ENCODE assay signal across 2 cellular contexts in the genomic region with DNA sequence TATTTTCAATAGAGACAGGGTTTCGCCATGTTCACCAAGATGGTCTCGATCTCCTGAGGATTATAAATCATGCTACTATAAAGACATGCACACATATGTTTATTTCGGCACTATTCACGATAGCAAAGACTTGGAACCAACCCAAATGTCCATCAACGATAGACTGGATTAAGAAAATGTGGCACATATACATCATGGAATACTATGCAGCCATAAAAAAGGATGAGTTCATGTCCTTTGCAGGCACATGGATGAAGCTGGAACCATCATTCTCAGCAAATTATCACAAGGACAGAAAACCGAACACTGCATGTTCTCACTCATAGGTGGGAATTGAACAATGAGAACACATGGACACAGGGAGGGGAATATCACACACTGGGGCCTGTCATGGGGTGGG.
DNase-seq lines count a peak whose midpoint lies in the region; ATAC-seq, FAIRE-seq and TF ChIP-seq lines count a peak whose summit lies in the region.
"Not testable (repeated sequence)": the region's sequence is repeated elsewhere in the genome, so short reads cannot be mapped to it uniquely, and the experiment has no call there.

No MANE protein-coding gene starts in this region.

- DNase-seq in K562 (ENCODE audit: extremely low read depth in 1 of 4, low spot score in 3 of 4): not testable (repeated sequence)

- not testable (repeated sequence) for H3K4me1 ChIP-seq in HEK293 (ENCODE audit: control insufficient read depth, insufficient read depth, low read length); K562 (replicated peaks in 1 of 2; ENCODE audit: control insufficient read depth in 2 of 2, insufficient read depth in 2 of 2, low read length in 2 of 2)

- not testable (repeated sequence) for TF ChIP-seq POLR2A in K562 (conservative IDR thresholded peaks at IDR 0.05)

- POLR2A ChIA-PET in HEK293 (lab: Yijun Ruan, JAX); K562 (lab: Yijun Ruan, JAX): not testable (repeated sequence)

- 87% methylated on average over 6 of the region's 6 CpGs for WGBS in K562 (ENCODE audit: insufficient coverage, low coverage, missing lambda C conversion rate)

- not testable (repeated sequence) for H3K9me1 ChIP-seq in K562 (ENCODE audit: control insufficient read depth, insufficient read depth, low read length)

- H4K20me1 ChIP-seq in K562 (replicated peaks; ENCODE audit: control insufficient read depth, insufficient read depth, low read length): not testable (repeated sequence)

- TF ChIP-seq EP300 in K562 (IDR thresholded peaks at IDR 0.05; ENCODE audit: low read length): not testable (repeated sequence)

- H2AFZ ChIP-seq in K562 (ENCODE audit: low read depth, low read length): not testable (repeated sequence)

- H3K36me3 ChIP-seq in HEK293 (ENCODE audit: control insufficient read depth in 2 of 2, insufficient read depth in 1 of 2, low read length in 2 of 2); K562 (ENCODE audit: control insufficient read depth, insufficient read depth, low read length): not testable (repeated sequence)

- in situ Hi-C loops in K562 (cut with MboI): not testable (repeated sequence)

- H3K4me3 ChIP-seq in HEK293 (ENCODE audit: low read depth, low read length); K562: not testable (repeated sequence)

- TF ChIP-seq CTCF in HEK293 (tag by site-specific recombination; IDR thresholded peaks at IDR 0.05); K562 (IDR thresholded peaks at IDR 0.05 in 2 of 3, conservative IDR thresholded peaks at IDR 0.05 in 1 of 3; ENCODE audit: insufficient read depth in 2 of 3, low read depth in 1 of 3, low read length in 3 of 3): not testable (repeated sequence)

- H3K9ac ChIP-seq in K562 (ENCODE audit: insufficient read depth in 1 of 2, low read depth in 2 of 2, low read length in 2 of 2): not testable (repeated sequence)

- not testable (repeated sequence) for FAIRE-seq in K562 (lab: Jason Lieb, UNC)

- intact Hi-C loops in K562 (cut with micrococcal nuclease): not testable (repeated sequence)

- not testable (repeated sequence) for H3K9me3 ChIP-seq in HEK293 (ENCODE audit: control insufficient read depth, insufficient read depth, low read depth, low read length); K562 (replicated peaks; ENCODE audit: control insufficient read depth, insufficient read depth, low read depth, low read length)

- H3K27me3 ChIP-seq in K562 (ENCODE audit: control insufficient read depth in 2 of 2, insufficient read depth in 2 of 2, low read length in 2 of 2): not testable (repeated sequence)

- TF ChIP-seq RAD21 in K562 (CRISPR knock-in tag; conservative IDR thresholded peaks at IDR 0.05 in 1 of 2, IDR thresholded peaks at IDR 0.05 in 1 of 2): not testable (repeated sequence)

- CTCF ChIA-PET in HEK293 (lab: Yijun Ruan, JAX): interaction anchor here (0.6 kb wide), 1 partner anchor 243 kb away, joined by 3 read pairs; no protein-coding TSS in a partner anchor
- CTCF ChIA-PET in K562 (lab: Yijun Ruan, JAX; ENCODE audit: low intra/inter-chr PET ratio): not testable (repeated sequence)

- BruUV-seq in K562 (replicated peaks; lab: Mats Ljungman, UMichigan): not testable (repeated sequence)

- H3K4me2 ChIP-seq in K562 (ENCODE audit: insufficient read depth, low read length): not testable (repeated sequence)

- H3K79me2 ChIP-seq in K562 (ENCODE audit: control insufficient read depth, insufficient read depth, low read length): not testable (repeated sequence)

- ATAC-seq in K562: not testable (repeated sequence)

- H3K27ac ChIP-seq in HEK293 (ENCODE audit: extremely low read depth, low read depth, low read length); K562 (ENCODE audit: extremely low read depth, low read depth, low read length): not testable (repeated sequence)

TF ChIP-seq in HEK293, 187 proteins besides CTCF, POLR2A, EP300 and RAD21:
- TF ChIP-seq ZNF580 (tag by site-specific recombination; IDR thresholded peaks at IDR 0.05) (peak; percentile 66; the same call in 1 of the 2 replicates), ZNF146 (tag by site-specific recombination; IDR thresholded peaks at IDR 0.05) (peak; percentile 99)
- TF ChIP-seq, protein P1, sequence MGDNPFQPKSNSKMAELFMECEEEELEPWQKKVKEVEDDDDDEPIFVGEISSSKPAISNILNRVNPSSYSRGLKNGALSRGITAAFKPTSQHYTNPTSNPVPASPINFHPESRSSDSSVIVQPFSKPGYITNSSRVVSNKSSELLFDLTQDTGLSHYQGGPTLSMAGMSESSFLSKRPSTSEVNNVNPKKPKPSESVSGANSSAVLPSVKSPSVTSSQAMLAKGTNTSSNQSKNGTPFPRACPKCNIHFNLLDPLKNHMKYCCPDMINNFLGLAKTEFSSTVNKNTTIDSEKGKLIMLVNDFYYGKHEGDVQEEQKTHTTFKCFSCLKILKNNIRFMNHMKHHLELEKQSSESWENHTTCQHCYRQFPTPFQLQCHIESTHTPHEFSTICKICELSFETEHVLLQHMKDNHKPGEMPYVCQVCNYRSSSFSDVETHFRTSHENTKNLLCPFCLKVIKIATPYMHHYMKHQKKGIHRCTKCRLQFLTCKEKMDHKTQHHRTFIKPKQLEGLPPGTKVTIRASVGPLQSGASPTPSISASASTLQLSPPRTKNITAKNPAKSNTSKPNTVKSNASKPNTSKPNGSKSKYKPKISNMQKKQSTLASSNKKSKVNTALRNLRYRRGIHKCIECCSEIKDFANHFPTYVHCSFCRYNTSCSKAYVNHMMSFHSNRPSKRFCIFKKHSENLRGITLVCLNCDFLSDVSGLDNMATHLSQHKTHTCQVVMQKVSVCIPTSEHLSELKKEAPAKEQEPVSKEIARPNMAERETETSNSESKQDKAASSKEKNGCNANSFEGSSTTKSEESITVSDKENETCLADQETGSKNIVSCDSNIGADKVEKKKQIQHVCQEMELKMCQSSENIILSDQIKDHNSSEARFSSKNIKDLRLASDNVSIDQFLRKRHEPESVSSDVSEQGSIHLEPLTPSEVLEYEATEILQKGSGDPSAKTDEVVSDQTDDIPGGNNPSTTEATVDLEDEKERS (tag by site-specific recombination; IDR thresholded peaks at IDR 0.05): peak; percentile 44; the same call in 1 of the 2 replicates

TF ChIP-seq in K562, 482 proteins besides CTCF, POLR2A, EP300 and RAD21:
- peak; percentile 91 for TF ChIP-seq ZNF146 (CRISPR knock-in tag; IDR thresholded peaks at IDR 0.05; ENCODE audit: unreplicated experiment)
